In genomic region chr17:31859487-31860008, GRCh38 we compare ENCODE assay signal across 2 cellular contexts.
A peak's percentile ranks its signal among the peaks of the same experiment; 100 is the strongest.
TF ChIP-seq lines count a peak whose summit lies in the region.

No MANE protein-coding gene starts in this region.

TF ChIP-seq in HEK293, 187 proteins besides CTCF, POLR2A, EP300 and RAD21:
- TF ChIP-seq ZNF175 (tag by site-specific recombination; IDR thresholded peaks at IDR 0.05) (no peak), MYNN (tag by site-specific recombination; IDR thresholded peaks at IDR 0.05; ENCODE audit: borderline replicate concordance) (no peak), ZNF776 (tag by site-specific recombination; IDR thresholded peaks at IDR 0.05; ENCODE audit: borderline replicate concordance) (no peak), SP3 (tag by site-specific recombination; IDR thresholded peaks at IDR 0.05) (peak; percentile 29; the same call in 1 of the 2 replicates), ZNF335 (tag by site-specific recombination; conservative IDR thresholded peaks at IDR 0.05) (peak; percentile 27; the same call in 1 of the 2 replicates), ZFP3 (tag by site-specific recombination; IDR thresholded peaks at IDR 0.05; ENCODE audit: low read depth) (no peak), ZBTB17 (tag by site-specific recombination; IDR thresholded peaks at IDR 0.05) (peak; percentile 66), KLF9 (tag by site-specific recombination; IDR thresholded peaks at IDR 0.05; ENCODE audit: low read depth) (no peak), MEIS1 (CRISPR knock-in tag; IDR thresholded peaks at IDR 0.05; ENCODE audit: borderline replicate concordance) (no peak), ZBTB20 (tag by site-specific recombination; IDR thresholded peaks at IDR 0.05) (0 out of 2 replicates have a peak, but pooled peaks have one; percentile 18), TRIM28 (IDR thresholded peaks at IDR 0.05; ENCODE audit: borderline replicate concordance, low read length) (peak; percentile 44; the same call in 1 of the 2 replicates), ZNF341 (tag by site-specific recombination; IDR thresholded peaks at IDR 0.05; ENCODE audit: low read depth) (peak; percentile 45), AEBP2 (tag by site-specific recombination; IDR thresholded peaks at IDR 0.05; ENCODE audit: borderline replicate concordance) (no peak), ZNF600 (tag by site-specific recombination; IDR thresholded peaks at IDR 0.05) (peak; percentile 94), SP2 (tag by site-specific recombination; IDR thresholded peaks at IDR 0.05) (no peak)
- TF ChIP-seq, protein P1, sequence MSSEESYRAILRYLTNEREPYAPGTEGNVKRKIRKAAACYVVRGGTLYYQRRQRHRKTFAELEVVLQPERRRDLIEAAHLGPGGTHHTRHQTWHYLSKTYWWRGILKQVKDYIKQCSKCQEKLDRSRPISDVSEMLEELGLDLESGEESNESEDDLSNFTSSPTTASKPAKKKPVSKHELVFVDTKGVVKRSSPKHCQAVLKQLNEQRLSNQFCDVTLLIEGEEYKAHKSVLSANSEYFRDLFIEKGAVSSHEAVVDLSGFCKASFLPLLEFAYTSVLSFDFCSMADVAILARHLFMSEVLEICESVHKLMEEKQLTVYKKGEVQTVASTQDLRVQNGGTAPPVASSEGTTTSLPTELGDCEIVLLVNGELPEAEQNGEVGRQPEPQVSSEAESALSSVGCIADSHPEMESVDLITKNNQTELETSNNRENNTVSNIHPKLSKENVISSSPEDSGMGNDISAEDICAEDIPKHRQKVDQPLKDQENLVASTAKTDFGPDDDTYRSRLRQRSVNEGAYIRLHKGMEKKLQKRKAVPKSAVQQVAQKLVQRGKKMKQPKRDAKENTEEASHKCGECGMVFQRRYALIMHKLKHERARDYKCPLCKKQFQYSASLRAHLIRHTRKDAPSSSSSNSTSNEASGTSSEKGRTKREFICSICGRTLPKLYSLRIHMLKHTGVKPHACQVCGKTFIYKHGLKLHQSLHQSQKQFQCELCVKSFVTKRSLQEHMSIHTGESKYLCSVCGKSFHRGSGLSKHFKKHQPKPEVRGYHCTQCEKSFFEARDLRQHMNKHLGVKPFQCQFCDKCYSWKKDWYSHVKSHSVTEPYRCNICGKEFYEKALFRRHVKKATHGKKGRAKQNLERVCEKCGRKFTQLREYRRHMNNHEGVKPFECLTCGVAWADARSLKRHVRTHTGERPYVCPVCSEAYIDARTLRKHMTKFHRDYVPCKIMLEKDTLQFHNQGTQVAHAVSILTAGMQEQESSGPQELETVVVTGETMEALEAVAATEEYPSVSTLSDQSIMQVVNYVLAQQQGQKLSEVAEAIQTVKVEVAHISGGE (tag by site-specific recombination; conservative IDR thresholded peaks at IDR 0.05; ENCODE audit: low read depth): 0 out of 2 replicates have a peak, but pooled peaks have one; percentile 28

TF ChIP-seq in K562, 482 proteins besides CTCF, POLR2A, EP300 and RAD21:
- TF ChIP-seq KDM1A (IDR thresholded peaks at IDR 0.05) (peak; percentile 80 to 85; a peak in 3 of 4 replicates), NR2C2 (CRISPR knock-in tag; IDR thresholded peaks at IDR 0.05) (no peak), NR2C2 (tag; IDR thresholded peaks at IDR 0.05) (peak; percentile 11; the same call in 1 of the 2 replicates), DACH1 (IDR thresholded peaks at IDR 0.05; ENCODE audit: partially characterized antibody) (peak; percentile 47), HDAC1 (IDR thresholded peaks at IDR 0.05) (peak in 1 of 2 experiments; percentile 79; a peak in 2 of 4 replicates)
- TF ChIP-seq, protein P2, sequence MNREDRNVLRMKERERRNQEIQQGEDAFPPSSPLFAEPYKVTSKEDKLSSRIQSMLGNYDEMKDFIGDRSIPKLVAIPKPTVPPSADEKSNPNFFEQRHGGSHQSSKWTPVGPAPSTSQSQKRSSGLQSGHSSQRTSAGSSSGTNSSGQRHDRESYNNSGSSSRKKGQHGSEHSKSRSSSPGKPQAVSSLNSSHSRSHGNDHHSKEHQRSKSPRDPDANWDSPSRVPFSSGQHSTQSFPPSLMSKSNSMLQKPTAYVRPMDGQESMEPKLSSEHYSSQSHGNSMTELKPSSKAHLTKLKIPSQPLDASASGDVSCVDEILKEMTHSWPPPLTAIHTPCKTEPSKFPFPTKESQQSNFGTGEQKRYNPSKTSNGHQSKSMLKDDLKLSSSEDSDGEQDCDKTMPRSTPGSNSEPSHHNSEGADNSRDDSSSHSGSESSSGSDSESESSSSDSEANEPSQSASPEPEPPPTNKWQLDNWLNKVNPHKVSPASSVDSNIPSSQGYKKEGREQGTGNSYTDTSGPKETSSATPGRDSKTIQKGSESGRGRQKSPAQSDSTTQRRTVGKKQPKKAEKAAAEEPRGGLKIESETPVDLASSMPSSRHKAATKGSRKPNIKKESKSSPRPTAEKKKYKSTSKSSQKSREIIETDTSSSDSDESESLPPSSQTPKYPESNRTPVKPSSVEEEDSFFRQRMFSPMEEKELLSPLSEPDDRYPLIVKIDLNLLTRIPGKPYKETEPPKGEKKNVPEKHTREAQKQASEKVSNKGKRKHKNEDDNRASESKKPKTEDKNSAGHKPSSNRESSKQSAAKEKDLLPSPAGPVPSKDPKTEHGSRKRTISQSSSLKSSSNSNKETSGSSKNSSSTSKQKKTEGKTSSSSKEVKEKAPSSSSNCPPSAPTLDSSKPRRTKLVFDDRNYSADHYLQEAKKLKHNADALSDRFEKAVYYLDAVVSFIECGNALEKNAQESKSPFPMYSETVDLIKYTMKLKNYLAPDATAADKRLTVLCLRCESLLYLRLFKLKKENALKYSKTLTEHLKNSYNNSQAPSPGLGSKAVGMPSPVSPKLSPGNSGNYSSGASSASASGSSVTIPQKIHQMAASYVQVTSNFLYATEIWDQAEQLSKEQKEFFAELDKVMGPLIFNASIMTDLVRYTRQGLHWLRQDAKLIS (CRISPR knock-in tag; IDR thresholded peaks at IDR 0.05): no peak
TF ChIP-seq in K562: peak in this region for 4.
